Comparison of ENCODE assay signal across 1 cellular context in genomic region chr12:130097798-130098255, GRCh38.
TF ChIP-seq lines count a peak whose summit lies in the region.

No MANE protein-coding gene starts in this region.

TF ChIP-seq in K562, 482 proteins besides CTCF, POLR2A, EP300 and RAD21 (continued from another document):
- peak; percentile 55 for TF ChIP-seq PKNOX1 (IDR thresholded peaks at IDR 0.05)
